Comparison of ENCODE assay signal across 8 cellular contexts in the genomic region with DNA sequence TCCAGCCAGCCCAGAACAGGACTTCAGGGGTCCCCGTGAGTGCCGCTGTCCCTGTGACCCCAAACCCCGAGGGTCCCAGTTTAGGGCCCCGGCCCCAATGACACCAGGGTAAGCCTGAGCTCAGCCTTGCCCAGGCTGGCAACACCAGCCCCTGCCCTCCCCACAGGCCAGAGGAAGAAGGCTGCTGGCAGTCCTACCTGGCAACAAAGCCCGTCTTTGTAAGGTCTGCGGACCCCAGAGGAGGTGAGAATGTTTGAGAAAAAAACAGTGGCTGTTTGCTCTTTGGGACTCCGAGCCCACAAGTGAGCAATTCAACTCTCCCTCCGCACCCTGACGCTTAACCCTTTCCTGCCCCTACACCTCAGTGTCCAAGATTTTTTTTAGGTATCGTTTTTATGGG. TPM values are rescaled to one million over a fixed set of nuclear protein-coding genes. Genes with fewer than 3 reads are reported as not detected.
A peak's percentile ranks its signal among the peaks of the same experiment; 100 is the strongest.
DNase-seq lines count a peak whose midpoint lies in the region; ATAC-seq and TF ChIP-seq lines count a peak whose summit lies in the region.

No MANE protein-coding gene starts in this region.

- POLR2A ChIA-PET in HEK293T (lab: Yijun Ruan, JAX): interaction anchor here (2.1 kb wide), 1 partner anchor 37 kb away, joined by 8 read pairs; a partner anchor contains a TSS

- TF ChIP-seq CTCF in body of pancreas (IDR thresholded peaks at IDR 0.05): no peak
- no peak for TF ChIP-seq CTCF in lower leg skin (IDR thresholded peaks at IDR 0.05)

- peak overlapping the region; percentile 89 to 98 (median 94) for H3K27ac ChIP-seq in BLaER1 treated with 17β-estradiol and CSF1 and Interleukin-3, amounts not matched to agents 10 nM and 100 nM
- H3K27ac ChIP-seq in body of pancreas: peak overlapping the region; percentile 26 to 88 (median 62)

- peaks cover 16 to 29% (median 24%) of the 10 kb centered on the region in 11 experiments; a peak in 20 of 22 replicates for H3K36me3 ChIP-seq in BLaER1 treated with 17β-estradiol and CSF1 and Interleukin-3, amounts not matched to agents 10 nM and 100 nM
- no peaks in the 10 kb centered on the region for H3K36me3 ChIP-seq in body of pancreas (replicated peaks in 1 of 2; ENCODE audit: insufficient read depth in 1 of 2, low read depth in 2 of 2)

- H3K4me2 ChIP-seq in BLaER1 treated with 17β-estradiol and CSF1 and Interleukin-3, amounts not matched to agents 10 nM and 100 nM: peak overlapping the region; percentile 95 to 100 (median 99)

- peaks cover 0 to 43% (median 12%) of the 10 kb centered on the region in 11 experiments; a peak in 11 of 22 replicates for H4K20me1 ChIP-seq in BLaER1 treated with 17β-estradiol and CSF1 and Interleukin-3, amounts not matched to agents 10 nM and 100 nM

- TF ChIP-seq POLR2A in body of pancreas (IDR thresholded peaks at IDR 0.05) (no peak), lower leg skin (IDR thresholded peaks at IDR 0.05) (no peak)

- H3K4me3 ChIP-seq in BLaER1 treated with 17β-estradiol and CSF1 and Interleukin-3, amounts not matched to agents 10 nM and 100 nM: peak overlapping the region; percentile 89 to 100 (median 98)
- H3K4me3 ChIP-seq in body of pancreas (peak overlapping the region; percentile 1 to 23), lower leg skin (ENCODE audit: low read depth, poor library complexity, severe bottlenecking) (peak overlapping the region; percentile 45)

- no peaks in the 10 kb centered on the region for H3K9me3 ChIP-seq in BLaER1 treated with 17β-estradiol and CSF1 and Interleukin-3, amounts not matched to agents 10 nM and 100 nM (replicated peaks in 1 of 11)
- no peaks in the 10 kb centered on the region for H3K9me3 ChIP-seq in body of pancreas

- peaks cover 34 to 52% (median 46%) of the 10 kb centered on the region in 10 experiments for H3K4me1 ChIP-seq in BLaER1 treated with 17β-estradiol and CSF1 and Interleukin-3, amounts not matched to agents 10 nM and 100 nM
- peaks cover 36% of the 10 kb centered on the region for H3K4me1 ChIP-seq in body of pancreas

- DNase-seq in HuH-7.5 (ENCODE audit: low spot score) (peak; percentile 73), body of pancreas (peak in 1 of 4 donors; percentile 19), lower leg skin (ENCODE audit: low spot score in 2 of 2) (no peak), superior temporal gyrus (ENCODE audit: extremely low spot score) (peak; percentile 58), NCI-H2171 (lab: John Stamatoyannopoulos, UW) (no peak), AML-193 (lab: John Stamatoyannopoulos, UW) (no peak), HEK293T (ENCODE audit: extremely low spot score) (no peak)

- H3K9ac ChIP-seq in BLaER1 treated with 17β-estradiol and CSF1 and Interleukin-3, amounts not matched to agents 10 nM and 100 nM: peak overlapping the region; percentile 92 to 100 (median 96)

- intact Hi-C loops in body of pancreas (cut with DNase I) (loop anchor here (10.0 kb wide), 1 partner anchor 305 kb away; no protein-coding TSS in a partner anchor), lower leg skin (cut with DNase I; ENCODE audit: low total_unique reads) (no loop called here)

- H3K27me3 ChIP-seq in BLaER1 treated with 17β-estradiol and CSF1 and Interleukin-3, amounts not matched to agents 10 nM and 100 nM: no peaks in the 10 kb centered on the region
- H3K27me3 ChIP-seq in body of pancreas: no peaks in the 10 kb centered on the region

- CTCF ChIA-PET in HEK293T (lab: Yijun Ruan, JAX): interaction anchor here (0.9 kb wide), 1 partner anchor 37 kb away, joined by 3 read pairs; a partner anchor contains a TSS

- no peak for ATAC-seq in body of pancreas

- 0 to 2% methylated on average over 6 to 10 of the region's 10 CpGs for WGBS in body of pancreas, 2 donors
- 0 to 1% methylated on average over 6 of the region's 10 CpGs for WGBS in lower leg skin, 2 donors

TF ChIP-seq in HEK293T, 16 proteins besides CTCF, POLR2A, EP300 and RAD21:
- no peak for TF ChIP-seq L3MBTL2 (conservative IDR thresholded peaks at IDR 0.05)
- no peak for TF ChIP-seq TARDBP (IDR thresholded peaks at IDR 0.05)
- no peak for TF ChIP-seq NFRKB (IDR thresholded peaks at IDR 0.05)
- TF ChIP-seq ELF4 (IDR thresholded peaks at IDR 0.05): no peak
- no peak for TF ChIP-seq HDGF (IDR thresholded peaks at IDR 0.05; ENCODE audit: borderline replicate concordance)
- no peak for TF ChIP-seq ARNT (IDR thresholded peaks at IDR 0.05)
- no peak for TF ChIP-seq SUZ12 (IDR thresholded peaks at IDR 0.05)

RNA-seq across cellular contexts. Expression of a gene that starts 1.7 kb away (rescaled TPM):
- 10 to 100 TPM; 24.4 to 26.7 TPM for total RNA-seq in body of pancreas
- total RNA-seq in lower leg skin: 10 to 100 TPM; 35.3 to 85.6 (median 56.3) TPM

RNA-seq across cellular contexts. Expression of a gene that starts 36.7 kb away (rescaled TPM):
- 1 to 10 TPM; 4.9 to 8.2 TPM for total RNA-seq in body of pancreas
- 10 to 100 TPM in 3 of 4 donors, 1 to 10 TPM in 1; 9.8 to 27.0 (median 11.8) TPM for total RNA-seq in lower leg skin

RNA-seq across cellular contexts. Expression of a gene that starts 37.0 kb away (rescaled TPM):
- total RNA-seq in body of pancreas (10 to 100 TPM; 13.5 to 42.5 TPM), lower leg skin (10 to 100 TPM in 1 of 4 donors, 1 to 10 TPM in 3; 3.5 to 16.8 (median 9.8) TPM)

Comparison
In these comparisons a context has a peak if more than half of its experiments do, and no peak if none do; other contexts are left out.
1. H3K4me3 ChIP-seq: peak in every context shown above with its lines; median percentile 98 in BLaER1 treated with 17β-estradiol and CSF1 and Interleukin-3, amounts not matched to agents 10 nM and 100 nM; 45 in lower leg skin; 12 in body of pancreas.
2. DNase-seq: peak in HuH-7.5 (single experiment) and superior temporal gyrus (single experiment); none in lower leg skin (0 of 2), NCI-H2171 (single experiment), AML-193 (0 of 2) and HEK293T (single experiment).